In genomic region chr1:4307468-4307845, GRCh38 we compare ENCODE assay signal across 16 cellular contexts.
DNase-seq lines count a peak whose midpoint lies in the region; ATAC-seq and TF ChIP-seq lines count a peak whose summit lies in the region.
"Had no signal": no experiment of that assay in that cellular context is flagged by ENCODE, and none has a peak within 500 bp of the region (broad histone marks: within the 10 kb centered on the region; RNA-seq: fewer than 3 reads in every experiment).

No MANE protein-coding gene starts in this region.

- H3K4me3 ChIP-seq in coronary artery: no peak overlapping the region

- no peak for ATAC-seq in left cardiac atrium
- ATAC-seq in GM18519 (IDR thresholded peaks at IDR 0.05; ENCODE audit: low FRiP score, unreplicated experiment): no peak

- TF ChIP-seq CTCF in coronary artery (IDR thresholded peaks at IDR 0.05): no peak
- TF ChIP-seq CTCF in nephron progenitor cell (IDR thresholded peaks at IDR 0.05): no peak

- H3K9me3 Mint-ChIP-seq in nephron progenitor cell (peaks cover 29% of the 10 kb centered on the region), immature natural killer cell (peaks cover 0 to 3% (median 2%) of the 10 kb centered on the region in 6 donors)

- no peak overlapping the region for H3K27ac ChIP-seq in coronary artery

- H3K27me3 Mint-ChIP-seq in nephron progenitor cell (ENCODE audit: low read depth, poor library complexity) (peaks cover 4% of the 10 kb centered on the region), immature natural killer cell (ENCODE audit: low read depth in 3 of 3) (peaks cover 2 to 8% (median 3%) of the 10 kb centered on the region in 3 donors)

- H3K4me3 Mint-ChIP-seq in nephron progenitor cell: no peak overlapping the region
- no peak overlapping the region for H3K4me3 Mint-ChIP-seq in immature natural killer cell
- H3K4me3 Mint-ChIP-seq: CD4-positive, alpha-beta memory T cell had no signal

- H3K4me1 Mint-ChIP-seq in nephron progenitor cell: no peaks in the 10 kb centered on the region
- H3K4me1 Mint-ChIP-seq in immature natural killer cell: no peaks in the 10 kb centered on the region
- H3K4me1 Mint-ChIP-seq: CD4-positive, alpha-beta memory T cell had no signal

- no peaks in the 10 kb centered on the region for H3K36me3 Mint-ChIP-seq in nephron progenitor cell (ENCODE audit: low read depth)
- peaks cover 0 to 4% (median 0%) of the 10 kb centered on the region in 3 donors for H3K36me3 Mint-ChIP-seq in immature natural killer cell
- H3K36me3 Mint-ChIP-seq: CD4-positive, alpha-beta memory T cell had no signal

- H3K27ac Mint-ChIP-seq in nephron progenitor cell (peak overlapping the region; percentile 45), immature natural killer cell (no peak overlapping the region)
- H3K27ac Mint-ChIP-seq: CD4-positive, alpha-beta memory T cell had no signal

- intact Hi-C loops in cardiac septum (cut with DNase I) (no loop called here), left cardiac atrium (cut with DNase I) (no loop called here)

- peak; percentile 1 for DNase-seq in cardiac septum (ENCODE audit: low spot score)
- no peak for DNase-seq in left cardiac atrium
- peak; percentile 6 for DNase-seq in astrocyte of the hippocampus (ENCODE audit: low read depth, low spot score)
- peak; percentile 24 for DNase-seq in coronary artery (ENCODE audit: low spot score)
- DNase-seq in nephron progenitor cell: no peak
- DNase-seq in dedifferentiated amniotic fluid mesenchymal stem cell (ENCODE audit: extremely low spot score): no peak
- DNase-seq in immature natural killer cell: no peak
- DNase-seq: C1 segment of cervical spinal cord; Calu3; CD4-positive, alpha-beta memory T cell; COR-L47; DMS153; GF-D8; GOT3; HCEC 1CT had no signal

Comparison
In these comparisons a context has a peak if more than half of its experiments do, and no peak if none do; other contexts are left out.
1. DNase-seq: peak in cardiac septum (single experiment), astrocyte of the hippocampus (single experiment) and coronary artery (single experiment); none in left cardiac atrium (single experiment), nephron progenitor cell (single experiment), dedifferentiated amniotic fluid mesenchymal stem cell (single experiment) and immature natural killer cell (0 of 3).